8 cellular contexts compared by ENCODE assay signal in the genomic region with DNA sequence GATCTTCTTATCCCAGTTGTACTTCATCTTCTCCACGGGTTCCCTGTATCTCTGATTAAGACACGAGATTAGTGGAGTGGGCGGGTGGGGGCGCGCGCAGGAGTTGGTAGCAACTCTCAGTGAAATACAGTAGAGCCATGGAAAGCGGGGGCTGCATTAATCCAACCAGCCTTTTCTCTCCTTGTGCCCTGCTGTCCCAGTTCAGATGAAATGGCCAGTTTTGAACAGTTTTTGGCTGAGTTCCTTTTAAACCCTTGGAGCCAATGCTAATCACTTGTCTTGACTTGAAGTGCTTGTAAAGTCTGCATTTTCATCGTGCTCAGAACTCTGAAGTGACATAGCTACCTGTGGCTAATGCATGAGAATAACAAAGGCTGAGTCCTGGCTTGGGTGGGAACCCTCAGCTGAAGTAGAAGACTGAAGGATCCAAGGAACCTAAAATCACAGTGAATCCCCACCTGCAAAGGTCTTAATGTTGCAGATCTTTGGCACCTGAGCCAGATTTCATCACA. TPM values are rescaled to one million over a fixed set of nuclear protein-coding genes. Genes with fewer than 3 reads are reported as not detected.
DNase-seq lines count a peak whose midpoint lies in the region; ATAC-seq and TF ChIP-seq lines count a peak whose summit lies in the region.

No MANE protein-coding gene starts in this region.

- H3K4me3 Mint-ChIP-seq in stimulated activated naive CD8-positive, alpha-beta T cell treated with anti-CD3 and anti-CD28 coated beads, Interleukin-15, Interleukin-2, amounts not matched to agents 100 ng/mL and 50 ng/mL, for 24 hours, result peak overlapping the region; percentile 93
- peak overlapping the region; percentile 99 for H3K4me3 Mint-ChIP-seq in activated CD4-positive, alpha-beta T cell treated with anti-CD3 and anti-CD28 coated beads, Interleukin-2, amount 10 ng/mL, durations not matched to agents 7 days and 5 days

- no peak for ATAC-seq in stimulated activated naive CD8-positive, alpha-beta T cell treated with anti-CD3 and anti-CD28 coated beads, Interleukin-15, Interleukin-2, amounts not matched to agents 100 U/mL and 50 U/mL, for 24 hours
- ATAC-seq in HG03097 (IDR thresholded peaks at IDR 0.05; ENCODE audit: low FRiP score, unreplicated experiment), result no peak

- DNase-seq in stimulated activated naive CD8-positive, alpha-beta T cell treated with anti-CD3 and anti-CD28 coated beads, Interleukin-15, Interleukin-2, amounts not matched to agents 100 U/mL and 50 U/mL, for 24 hours, result no peak
- DNase-seq in activated CD4-positive, alpha-beta T cell treated with anti-CD3 and anti-CD28 coated beads, Interleukin-2, amount 10 ng/mL, durations not matched to agents 7 days and 5 days, result no peak
- DNase-seq in fibroblast of villous mesenchyme (ENCODE audit: low read depth) (no peak), putamen (ENCODE audit: low spot score) (peak; percentile 64), NCI-H1930 (lab: John Stamatoyannopoulos, UW) (no peak), T-helper 9 cell (no peak)

- CTCF ChIA-PET in activated CD4-positive, alpha-beta T cell treated with anti-CD3 and anti-CD28 coated beads, Interleukin-2, amount 10 ng/mL, durations not matched to agents 7 days and 5 days (lab: Charles Lee), result no interaction called here

- H3K4me3 ChIP-seq in fibroblast of villous mesenchyme (ENCODE audit: low read depth, low read length), result peak overlapping the region; percentile 90

- H3K27me3 Mint-ChIP-seq in stimulated activated naive CD8-positive, alpha-beta T cell treated with anti-CD3 and anti-CD28 coated beads, Interleukin-15, Interleukin-2, amounts not matched to agents 100 ng/mL and 50 ng/mL, for 24 hours, result no peaks in the 10 kb centered on the region
- no peaks in the 10 kb centered on the region for H3K27me3 Mint-ChIP-seq in activated CD4-positive, alpha-beta T cell treated with anti-CD3 and anti-CD28 coated beads, Interleukin-2, amount 10 ng/mL, durations not matched to agents 7 days and 5 days

- H3K4me1 Mint-ChIP-seq in stimulated activated naive CD8-positive, alpha-beta T cell treated with anti-CD3 and anti-CD28 coated beads, Interleukin-15, Interleukin-2, amounts not matched to agents 100 ng/mL and 50 ng/mL, for 24 hours (ENCODE audit: low read depth), result peaks cover 82% of the 10 kb centered on the region
- peaks cover 76% of the 10 kb centered on the region for H3K4me1 Mint-ChIP-seq in activated CD4-positive, alpha-beta T cell treated with anti-CD3 and anti-CD28 coated beads, Interleukin-2, amount 10 ng/mL, durations not matched to agents 7 days and 5 days

- TF ChIP-seq CTCF in fibroblast of villous mesenchyme (IDR thresholded peaks at IDR 0.05; ENCODE audit: insufficient read depth, low read depth, low read length), result no peak

- H3K9me3 Mint-ChIP-seq in stimulated activated naive CD8-positive, alpha-beta T cell treated with anti-CD3 and anti-CD28 coated beads, Interleukin-15, Interleukin-2, amounts not matched to agents 100 ng/mL and 50 ng/mL, for 24 hours, result no peaks in the 10 kb centered on the region
- peaks cover 3% of the 10 kb centered on the region for H3K9me3 Mint-ChIP-seq in activated CD4-positive, alpha-beta T cell treated with anti-CD3 and anti-CD28 coated beads, Interleukin-2, amount 10 ng/mL, durations not matched to agents 7 days and 5 days

- peaks cover 28% of the 10 kb centered on the region for H3K36me3 Mint-ChIP-seq in stimulated activated naive CD8-positive, alpha-beta T cell treated with anti-CD3 and anti-CD28 coated beads, Interleukin-15, Interleukin-2, amounts not matched to agents 100 ng/mL and 50 ng/mL, for 24 hours (ENCODE audit: low read depth)
- H3K36me3 Mint-ChIP-seq in activated CD4-positive, alpha-beta T cell treated with anti-CD3 and anti-CD28 coated beads, Interleukin-2, amount 10 ng/mL, durations not matched to agents 7 days and 5 days (ENCODE audit: low read depth), result peaks cover 45% of the 10 kb centered on the region

- H3K27ac Mint-ChIP-seq in stimulated activated naive CD8-positive, alpha-beta T cell treated with anti-CD3 and anti-CD28 coated beads, Interleukin-15, Interleukin-2, amounts not matched to agents 100 ng/mL and 50 ng/mL, for 24 hours, result peak overlapping the region; percentile 97
- peak overlapping the region; percentile 94 for H3K27ac Mint-ChIP-seq in activated CD4-positive, alpha-beta T cell treated with anti-CD3 and anti-CD28 coated beads, Interleukin-2, amount 10 ng/mL, durations not matched to agents 7 days and 5 days

- POLR2A ChIA-PET in activated CD4-positive, alpha-beta T cell treated with anti-CD3 and anti-CD28 coated beads, Interleukin-2, amount 10 ng/mL, durations not matched to agents 7 days and 5 days (lab: Charles Lee), result no interaction called here

RNA-seq across cellular contexts. Expression of a gene that starts 0.8 kb away (rescaled TPM):
- 100 to 1,000 TPM; 489 to 694 TPM for total RNA-seq in activated CD4-positive, alpha-beta T cell treated with anti-CD3 and anti-CD28 coated beads, Interleukin-2, amount 10 ng/mL, durations not matched to agents 7 days and 5 days
- 61.2 and 89.8 TPM in 2 replicates for total RNA-seq in fibroblast of villous mesenchyme
